18 cellular contexts compared by ENCODE assay signal in genomic region chr2:112665113-112665780, GRCh38. TPM values are rescaled to one million over a fixed set of nuclear protein-coding genes. Genes with fewer than 3 reads are reported as not detected.
DNase-seq lines count a peak whose midpoint lies in the region; ATAC-seq and TF ChIP-seq lines count a peak whose summit lies in the region.
"Had no signal": no experiment of that assay in that cellular context is flagged by ENCODE, and none has a peak within 500 bp of the region (broad histone marks: within the 10 kb centered on the region; RNA-seq: fewer than 3 reads in every experiment).

No MANE protein-coding gene starts in this region.

- H3K9ac ChIP-seq in neural progenitor cell (no peak overlapping the region), Karpas-422 (ENCODE audit: low read length) (no peak overlapping the region)

- no peak for DNase-seq in activated CD8-positive, alpha-beta memory T cell treated with anti-CD3 and anti-CD28 coated beads, Interleukin-2, amount 10 ng/mL, durations not matched to agents 7 days and 5 days
- no peak for DNase-seq in activated CD8-positive, alpha-beta memory T cell treated with anti-CD3 and anti-CD28 coated beads, Interleukin-2, amount 50 U/mL, for 48 hours
- DNase-seq in MV-4-11 (lab: John Stamatoyannopoulos, UW) = peak; percentile 72
- DNase-seq in activated T-helper 1 cell treated with anti-CD3 and anti-CD28 coated beads, Interleukin-12 subunit alpha, Interleukin-12 subunit beta, Interleukin-2, Interleukin-4 antibody, amounts not matched to agents 30 ng/mL and 10 ng/mL and 1 ng/mL, durations not matched to agents 14 hours and 24 hours and 36 hours (ENCODE audit: low spot score) = no peak
- no peak for DNase-seq in neural progenitor cell (ENCODE audit: low spot score)
- no peak for DNase-seq in HK-2 (ENCODE audit: unreplicated experiment)
- DNase-seq in Karpas-422 = no peak
- no peak for DNase-seq in right cardiac atrium
- DNase-seq: activated T-cell treated with anti-CD3 and anti-CD28 coated beads, Interleukin-2, amount 50 U/mL, for 72 hours; DMS79; effector memory CD4-positive, alpha-beta T cell; islet precursor cell; NCI-H1092; NCI-H510A; SHP77 treated with DMSO at 0.1 percent for 48 hours; stimulated activated CD4-positive, alpha-beta T cell treated with anti-CD3 and anti-CD28 coated beads, Interleukin-2, amount 100 ng/mL, for 48 hours had no signal

- no peaks in the 10 kb centered on the region for H3K9me3 Mint-ChIP-seq in activated CD8-positive, alpha-beta memory T cell treated with anti-CD3 and anti-CD28 coated beads, Interleukin-2, amount 10 ng/mL, durations not matched to agents 7 days and 5 days (ENCODE audit: low read depth)
- H3K9me3 Mint-ChIP-seq in activated T-helper 1 cell treated with anti-CD3 and anti-CD28 coated beads, Interleukin-12 subunit alpha, Interleukin-12 subunit beta, Interleukin-2, Interleukin-4 antibody, amounts not matched to agents 30 ng/mL and 10 ng/mL and 1 ng/mL, durations not matched to agents 14 hours and 24 hours and 36 hours = no peaks in the 10 kb centered on the region
- no peaks in the 10 kb centered on the region for H3K9me3 Mint-ChIP-seq in neural progenitor cell
- H3K9me3 Mint-ChIP-seq: activated T-cell treated with anti-CD3 and anti-CD28 coated beads, Interleukin-2, amount 50 U/mL, for 72 hours had no signal

- CTCF ChIA-PET in activated CD8-positive, alpha-beta memory T cell treated with anti-CD3 and anti-CD28 coated beads, Interleukin-2, amount 10 ng/mL, durations not matched to agents 7 days and 5 days (lab: Charles Lee) = interaction anchor here (0.9 to 3.7 kb wide), 3 partner anchors 25 to 84 kb away, joined by 3 to 21 read pairs (median 4); no protein-coding TSS in a partner anchor

- H3K27ac ChIP-seq in neural progenitor cell (no peak overlapping the region), Karpas-422 (ENCODE audit: low read length) (no peak overlapping the region), right cardiac atrium (ENCODE audit: low read length) (no peak overlapping the region)
- H3K27ac ChIP-seq: VCaP had no signal

- H3K79me2 ChIP-seq in neural progenitor cell (ENCODE audit: low read depth) = no peaks in the 10 kb centered on the region
- H3K79me2 ChIP-seq in Karpas-422 (ENCODE audit: low read length) = peaks cover 4% of the 10 kb centered on the region; the same call in 1 of the 2 replicates

- H3K27ac Mint-ChIP-seq in activated CD8-positive, alpha-beta memory T cell treated with anti-CD3 and anti-CD28 coated beads, Interleukin-2, amount 10 ng/mL, durations not matched to agents 7 days and 5 days = peak overlapping the region; percentile 40
- H3K27ac Mint-ChIP-seq in activated T-helper 1 cell treated with anti-CD3 and anti-CD28 coated beads, Interleukin-12 subunit alpha, Interleukin-12 subunit beta, Interleukin-2, Interleukin-4 antibody, amounts not matched to agents 30 ng/mL and 10 ng/mL and 1 ng/mL, durations not matched to agents 14 hours and 24 hours and 36 hours = peak overlapping the region; percentile 56
- H3K27ac Mint-ChIP-seq in neural progenitor cell = peak overlapping the region; percentile 24
- H3K27ac Mint-ChIP-seq: activated T-cell treated with anti-CD3 and anti-CD28 coated beads, Interleukin-2, amount 50 U/mL, for 72 hours had no signal

- H3K36me3 ChIP-seq in neural progenitor cell (peaks cover 10% of the 10 kb centered on the region), Karpas-422 (ENCODE audit: insufficient read depth, low read length) (peaks cover 30% of the 10 kb centered on the region)

- H3K9me3 ChIP-seq in neural progenitor cell (ENCODE audit: low read depth) (no peaks in the 10 kb centered on the region), Karpas-422 (ENCODE audit: low read length) (no peaks in the 10 kb centered on the region), right cardiac atrium (ENCODE audit: control insufficient read depth, low read length) (no peaks in the 10 kb centered on the region)

- no peaks in the 10 kb centered on the region for H3K27me3 Mint-ChIP-seq in activated CD8-positive, alpha-beta memory T cell treated with anti-CD3 and anti-CD28 coated beads, Interleukin-2, amount 10 ng/mL, durations not matched to agents 7 days and 5 days
- no peaks in the 10 kb centered on the region for H3K27me3 Mint-ChIP-seq in activated T-helper 1 cell treated with anti-CD3 and anti-CD28 coated beads, Interleukin-12 subunit alpha, Interleukin-12 subunit beta, Interleukin-2, Interleukin-4 antibody, amounts not matched to agents 30 ng/mL and 10 ng/mL and 1 ng/mL, durations not matched to agents 14 hours and 24 hours and 36 hours (ENCODE audit: insufficient read depth)
- H3K27me3 Mint-ChIP-seq in neural progenitor cell (ENCODE audit: insufficient read depth, low read depth) = peaks cover 3% of the 10 kb centered on the region

- peaks cover 12% of the 10 kb centered on the region for H3F3A ChIP-seq in neural progenitor cell (ENCODE audit: low read depth)

- 91% methylated on average over 8 of the region's 8 CpGs for WGBS in right cardiac atrium

- intact Hi-C loops in activated T-helper 1 cell treated with anti-CD3 and anti-CD28 coated beads, Interleukin-12 subunit alpha, Interleukin-12 subunit beta, Interleukin-2, Interleukin-4 antibody, amounts not matched to agents 30 ng/mL and 10 ng/mL and 1 ng/mL, durations not matched to agents 14 hours and 24 hours and 36 hours (cut with micrococcal nuclease) = no loop called here
- intact Hi-C loops in right cardiac atrium (cut with DNase I) = no loop called here

- H4K20me1 ChIP-seq in neural progenitor cell (ENCODE audit: low read depth) (peaks cover 2% of the 10 kb centered on the region), Karpas-422 (ENCODE audit: insufficient read depth, low read depth, low read length) (no peaks in the 10 kb centered on the region)

- H3K4me3 ChIP-seq in neural progenitor cell (no peak overlapping the region), Karpas-422 (ENCODE audit: low read length) (no peak overlapping the region), right cardiac atrium (ENCODE audit: low read length) (no peak overlapping the region)

- H3K4me1 Mint-ChIP-seq in activated CD8-positive, alpha-beta memory T cell treated with anti-CD3 and anti-CD28 coated beads, Interleukin-2, amount 10 ng/mL, durations not matched to agents 7 days and 5 days = peaks cover 22% of the 10 kb centered on the region
- peaks cover 34% of the 10 kb centered on the region for H3K4me1 Mint-ChIP-seq in activated T-helper 1 cell treated with anti-CD3 and anti-CD28 coated beads, Interleukin-12 subunit alpha, Interleukin-12 subunit beta, Interleukin-2, Interleukin-4 antibody, amounts not matched to agents 30 ng/mL and 10 ng/mL and 1 ng/mL, durations not matched to agents 14 hours and 24 hours and 36 hours (ENCODE audit: low read depth)
- no peaks in the 10 kb centered on the region for H3K4me1 Mint-ChIP-seq in neural progenitor cell

- ATAC-seq in activated CD8-positive, alpha-beta memory T cell treated with anti-CD3 and anti-CD28 coated beads, Interleukin-2, amount 10 ng/mL, durations not matched to agents 7 days and 5 days = no peak
- no peak for ATAC-seq in right cardiac atrium
- ATAC-seq: activated T-cell treated with anti-CD3 and anti-CD28 coated beads, Interleukin-2, amount 50 U/mL, for 72 hours had no signal

- H3K27me3 ChIP-seq in neural progenitor cell = no peaks in the 10 kb centered on the region
- no peaks in the 10 kb centered on the region for H3K27me3 ChIP-seq in Karpas-422 (ENCODE audit: low read length)
- no peaks in the 10 kb centered on the region for H3K27me3 ChIP-seq in right cardiac atrium (ENCODE audit: control insufficient read depth, insufficient read depth)

- no peak for TF ChIP-seq CTCF in neural progenitor cell (IDR thresholded peaks at IDR 0.05)

- H3K36me3 Mint-ChIP-seq in activated CD8-positive, alpha-beta memory T cell treated with anti-CD3 and anti-CD28 coated beads, Interleukin-2, amount 10 ng/mL, durations not matched to agents 7 days and 5 days = peaks cover 35% of the 10 kb centered on the region
- H3K36me3 Mint-ChIP-seq in activated T-helper 1 cell treated with anti-CD3 and anti-CD28 coated beads, Interleukin-12 subunit alpha, Interleukin-12 subunit beta, Interleukin-2, Interleukin-4 antibody, amounts not matched to agents 30 ng/mL and 10 ng/mL and 1 ng/mL, durations not matched to agents 14 hours and 24 hours and 36 hours (ENCODE audit: low read depth) = peaks cover 51% of the 10 kb centered on the region
- peaks cover 43% of the 10 kb centered on the region for H3K36me3 Mint-ChIP-seq in neural progenitor cell

- no peaks in the 10 kb centered on the region for H3K4me1 ChIP-seq in neural progenitor cell
- H3K4me1 ChIP-seq in Karpas-422 (ENCODE audit: low read length) = no peaks in the 10 kb centered on the region
- no peaks in the 10 kb centered on the region for H3K4me1 ChIP-seq in right cardiac atrium (ENCODE audit: control insufficient read depth, insufficient read depth, low read length)

- H3K4me2 ChIP-seq in neural progenitor cell (no peak overlapping the region), Karpas-422 (ENCODE audit: low read depth, low read length, poor library complexity, severe bottlenecking) (no peak overlapping the region)

- H2AFZ ChIP-seq in neural progenitor cell (replicated peaks) = no peak overlapping the region
- no peak overlapping the region for H2AFZ ChIP-seq in Karpas-422 (ENCODE audit: low read length)

- no peaks in the 10 kb centered on the region for H3K9me2 ChIP-seq in Karpas-422 (replicated peaks; ENCODE audit: insufficient read depth, low read length)

- no peak overlapping the region for H3K4me3 Mint-ChIP-seq in activated CD8-positive, alpha-beta memory T cell treated with anti-CD3 and anti-CD28 coated beads, Interleukin-2, amount 10 ng/mL, durations not matched to agents 7 days and 5 days
- no peak overlapping the region for H3K4me3 Mint-ChIP-seq in activated T-helper 1 cell treated with anti-CD3 and anti-CD28 coated beads, Interleukin-12 subunit alpha, Interleukin-12 subunit beta, Interleukin-2, Interleukin-4 antibody, amounts not matched to agents 30 ng/mL and 10 ng/mL and 1 ng/mL, durations not matched to agents 14 hours and 24 hours and 36 hours
- H3K4me3 Mint-ChIP-seq in neural progenitor cell = no peak overlapping the region
- H3K4me3 Mint-ChIP-seq: activated T-cell treated with anti-CD3 and anti-CD28 coated beads, Interleukin-2, amount 50 U/mL, for 72 hours had no signal

RNA-seq across cellular contexts. Expression of gene SLC20A1, which starts 19.5 kb away (rescaled TPM):
- 100 to 1,000 TPM; 134 to 146 TPM for total RNA-seq in activated CD8-positive, alpha-beta memory T cell treated with anti-CD3 and anti-CD28 coated beads, Interleukin-2, amount 10 ng/mL, durations not matched to agents 7 days and 5 days
- total RNA-seq in activated T-helper 1 cell treated with anti-CD3 and anti-CD28 coated beads, Interleukin-12 subunit alpha, Interleukin-12 subunit beta, Interleukin-2, Interleukin-4 antibody, amounts not matched to agents 30 ng/mL and 10 ng/mL and 1 ng/mL, durations not matched to agents 14 hours and 24 hours and 36 hours = 164 and 172 TPM in 2 replicates
- total RNA-seq in neural progenitor cell (ENCODE audit: low replicate concordance) (46.1 and 61.1 TPM in 2 replicates), right cardiac atrium (10 to 100 TPM; 14.2 to 24.2 (median 15.6) TPM)
- 24.6 and 48.4 TPM in 2 replicates for total RNA-seq in Karpas-422 (2014; rRNA removed; shearing (Covaris generic); ENCODE audit: low replicate concordance)
- 8.6 TPM for polyA plus RNA-seq in right cardiac atrium

RNA-seq across cellular contexts. Expression of gene NT5DC4, which starts 55.6 kb away (rescaled TPM):
- total RNA-seq in activated CD8-positive, alpha-beta memory T cell treated with anti-CD3 and anti-CD28 coated beads, Interleukin-2, amount 10 ng/mL, durations not matched to agents 7 days and 5 days = not detected
- total RNA-seq in activated T-helper 1 cell treated with anti-CD3 and anti-CD28 coated beads, Interleukin-12 subunit alpha, Interleukin-12 subunit beta, Interleukin-2, Interleukin-4 antibody, amounts not matched to agents 30 ng/mL and 10 ng/mL and 1 ng/mL, durations not matched to agents 14 hours and 24 hours and 36 hours = not detected in 2 replicates
- not detected in 2 replicates for total RNA-seq in neural progenitor cell (ENCODE audit: low replicate concordance)
- total RNA-seq in Karpas-422 (2014; rRNA removed; shearing (Covaris generic); ENCODE audit: low replicate concordance) = not detected in 2 replicates
- not detected for total RNA-seq in right cardiac atrium
- not detected for polyA plus RNA-seq in right cardiac atrium
- polyA plus RNA-seq: AG04450 had no signal
